10 cellular contexts compared by ENCODE assay signal in genomic region chr4:151887151-151887815, GRCh38.
DNase-seq lines count a peak whose midpoint lies in the region; ATAC-seq, FAIRE-seq and TF ChIP-seq lines count a peak whose summit lies in the region.
"Had no signal": no experiment of that assay in that cellular context is flagged by ENCODE, and none has a peak within 500 bp of the region (broad histone marks: within the 10 kb centered on the region; RNA-seq: fewer than 3 reads in every experiment).

No MANE protein-coding gene starts in this region.

- H3K9me3 ChIP-seq in osteoblast (ENCODE audit: low read depth, low read length) (no peaks in the 10 kb centered on the region), neuronal stem cell (replicated peaks in 1 of 2; ENCODE audit: control insufficient read depth in 2 of 2, insufficient read depth in 1 of 2, low read depth in 1 of 2, low read length in 2 of 2) (no peaks in the 10 kb centered on the region)

- no peak overlapping the region for H3K9ac ChIP-seq in neuronal stem cell (ENCODE audit: low read depth, low read length, poor library complexity)

- H3K4me2 ChIP-seq in osteoblast (ENCODE audit: insufficient read depth, low read length): no peak overlapping the region
- H3K4me2 ChIP-seq in neuronal stem cell (ENCODE audit: insufficient read depth, low read length, poor library complexity, severe bottlenecking): no peak overlapping the region

- H3K23ac ChIP-seq in neuronal stem cell (ENCODE audit: low read depth, low read length, poor library complexity): no peak overlapping the region

- H3K36me3 ChIP-seq in osteoblast (ENCODE audit: insufficient read depth, low read length): no peaks in the 10 kb centered on the region
- H3K36me3 ChIP-seq in neuronal stem cell (replicated peaks in 1 of 2; ENCODE audit: control insufficient read depth in 2 of 2, insufficient read depth in 2 of 2, low read length in 2 of 2): no peaks in the 10 kb centered on the region
- H3K36me3 ChIP-seq: cardiac muscle cell had no signal

- no peak overlapping the region for H2BK5ac ChIP-seq in neuronal stem cell (ENCODE audit: low read length)

- no peak overlapping the region for H2AK5ac ChIP-seq in neuronal stem cell (ENCODE audit: low read depth, low read length)

- H3K4me1 ChIP-seq in osteoblast (ENCODE audit: insufficient read depth, low read length) (no peaks in the 10 kb centered on the region), neuronal stem cell (ENCODE audit: control insufficient read depth in 2 of 2, insufficient read depth in 1 of 2, low read depth in 1 of 2, low read length in 2 of 2) (no peaks in the 10 kb centered on the region)

- H2BK120ac ChIP-seq in neuronal stem cell (ENCODE audit: low read depth, low read length): no peak overlapping the region

- H3K27ac ChIP-seq in osteoblast (ENCODE audit: low read depth, low read length) (no peak overlapping the region), neuronal stem cell (replicated peaks; ENCODE audit: low read length) (no peak overlapping the region)
- H3K27ac ChIP-seq: cardiac muscle cell had no signal

- POLR2A ChIA-PET in HEK293T (lab: Yijun Ruan, JAX): no interaction called here

- no peak overlapping the region for H3K4me3 ChIP-seq in osteoblast (ENCODE audit: insufficient read depth, low read length)
- H3K4me3 ChIP-seq in neuronal stem cell (ENCODE audit: low read length in 2 of 2): no peak overlapping the region
- H3K4me3 ChIP-seq: cardiac muscle cell, skin epidermis had no signal

- DNase-seq in H54 (ENCODE audit: insufficient read length, low spot score) (peak; percentile 15), M059J (ENCODE audit: low read depth) (peak; percentile 58), iris pigment epithelial cell (ENCODE audit: low read depth) (peak; percentile 52), NCI-H748 (lab: John Stamatoyannopoulos, UW; ENCODE audit: unreplicated experiment) (no peak), osteoblast (ENCODE audit: insufficient read length, low spot score, missing footprints) (no peak), HEK293T (ENCODE audit: extremely low spot score) (no peak), neuronal stem cell (ENCODE audit: low spot score) (no peak)

- no peak overlapping the region for H3K14ac ChIP-seq in neuronal stem cell (ENCODE audit: low read length)

- CTCF ChIA-PET in HEK293T (lab: Yijun Ruan, JAX): interaction anchor here (0.6 kb wide), 1 partner anchor 17 kb away, joined by 3 read pairs; no protein-coding TSS in a partner anchor

- H3K79me2 ChIP-seq in osteoblast (ENCODE audit: insufficient read depth, low read length): no peaks in the 10 kb centered on the region

- ATAC-seq in GM18520 (IDR thresholded peaks at IDR 0.05; ENCODE audit: unreplicated experiment): peak; percentile 37

- H4K91ac ChIP-seq in neuronal stem cell (ENCODE audit: low read depth, low read length, poor library complexity): no peak overlapping the region

- H4K8ac ChIP-seq in neuronal stem cell (ENCODE audit: low read depth, low read length): no peak overlapping the region

- no peak for TF ChIP-seq POLR2A in H54 (IDR thresholded peaks at IDR 0.05; ENCODE audit: low read depth, low read length)

- H3K4ac ChIP-seq in neuronal stem cell (ENCODE audit: low read length): no peak overlapping the region

- H2BK12ac ChIP-seq in neuronal stem cell (ENCODE audit: low read length): no peak overlapping the region

- H3K18ac ChIP-seq in neuronal stem cell (ENCODE audit: low read length): no peak overlapping the region

- H3K79me1 ChIP-seq in neuronal stem cell (ENCODE audit: low read depth, low read length): no peaks in the 10 kb centered on the region

- peaks cover 5% of the 10 kb centered on the region for H3K27me3 ChIP-seq in osteoblast (ENCODE audit: insufficient read depth, low read length)
- H3K27me3 ChIP-seq in neuronal stem cell (ENCODE audit: control insufficient read depth in 3 of 3, insufficient read depth in 3 of 3, low read depth in 1 of 3, low read length in 3 of 3): no peaks in the 10 kb centered on the region
- H3K27me3 ChIP-seq: cardiac muscle cell had no signal

- H2AFZ ChIP-seq in osteoblast (ENCODE audit: low read length): no peak overlapping the region
- H2AFZ ChIP-seq in neuronal stem cell (ENCODE audit: low read length): no peak overlapping the region

- TF ChIP-seq CTCF in osteoblast (IDR thresholded peaks at IDR 0.05; ENCODE audit: extremely low read depth, low read depth, low read length): no peak

- no peak for FAIRE-seq in H54 (lab: Jason Lieb, UNC)

- no peak overlapping the region for H2BK15ac ChIP-seq in neuronal stem cell (ENCODE audit: low read length)

- no peaks in the 10 kb centered on the region for H4K20me1 ChIP-seq in osteoblast (ENCODE audit: insufficient read depth, low read length)

- no CpG with 5 or more reads among the region's 9 CpGs for WGBS in neuronal stem cell (ENCODE audit: extremely low coverage in 2 of 2, insufficient read length in 2 of 2, insufficient replicate concordance in 1 of 2), 2 donors

TF ChIP-seq in HEK293T, 16 proteins besides CTCF, POLR2A, EP300 and RAD21:
- TF ChIP-seq TARDBP (IDR thresholded peaks at IDR 0.05) (no peak), FOXK2 (IDR thresholded peaks at IDR 0.05) (no peak), L3MBTL2 (conservative IDR thresholded peaks at IDR 0.05) (no peak), ELF4 (IDR thresholded peaks at IDR 0.05) (no peak), ARNT (IDR thresholded peaks at IDR 0.05) (no peak), ZNF384 (IDR thresholded peaks at IDR 0.05) (no peak), SUZ12 (IDR thresholded peaks at IDR 0.05) (no peak), SP1 (IDR thresholded peaks at IDR 0.05) (no peak), LEF1 (IDR thresholded peaks at IDR 0.05; ENCODE audit: borderline replicate concordance) (no peak), FOXA1 (IDR thresholded peaks at IDR 0.05) (no peak), FOXM1 (IDR thresholded peaks at IDR 0.05; ENCODE audit: borderline replicate concordance) (no peak), CTBP1 (IDR thresholded peaks at IDR 0.05; ENCODE audit: borderline replicate concordance) (no peak)

Comparison
In these comparisons a context has a peak if more than half of its experiments do, and no peak if none do; other contexts are left out.
1. DNase-seq: peak in H54 (single experiment), M059J (single experiment) and iris pigment epithelial cell (single experiment); none in NCI-H748 (single experiment), osteoblast (single experiment), HEK293T (single experiment) and neuronal stem cell (single experiment).